Comparison of ENCODE assay signal across 24 cellular contexts in genomic region chr9:121759996-121760395, GRCh38.
A peak's percentile ranks its signal among the peaks of the same experiment; 100 is the strongest.
DNase-seq lines count a peak whose midpoint lies in the region; ATAC-seq, FAIRE-seq and TF ChIP-seq lines count a peak whose summit lies in the region.
"Had no signal": no experiment of that assay in that cellular context is flagged by ENCODE, and none has a peak within 500 bp of the region (broad histone marks: within the 10 kb centered on the region; RNA-seq: fewer than 3 reads in every experiment).

No MANE protein-coding gene starts in this region.

- BruUV-seq in mammary epithelial cell (replicated peaks; lab: Mats Ljungman, UMichigan) (TSS peak; percentile 82), MCF 10A (replicated peaks; lab: Mats Ljungman, UMichigan) (no TSS peak), endothelial cell of umbilical vein (replicated peaks; lab: Mats Ljungman, UMichigan) (TSS peak; percentile 79)

- H3K36me3 ChIP-seq in mammary epithelial cell (ENCODE audit: insufficient read depth, low read length) (peaks cover 12% of the 10 kb centered on the region), endothelial cell of umbilical vein (ENCODE audit: control insufficient read depth in 2 of 2, extremely low read depth in 1 of 2, insufficient read depth in 2 of 2, low read length in 2 of 2) (peaks cover 4 to 32% of the 10 kb centered on the region in 2 experiments)

- in situ Hi-C loops in mammary epithelial cell (cut with MboI; ENCODE audit: low sequenced_read_pairs in 2 of 2) = no loop called here

- H3K4me3 Mint-ChIP-seq in MCF 10A (ENCODE audit: unreplicated experiment) (no peak overlapping the region), nephron progenitor cell (no peak overlapping the region)
- H3K4me3 Mint-ChIP-seq in activated CD4-positive, alpha-beta T cell treated with anti-CD3 and anti-CD28 coated beads for 36 hours = no peak overlapping the region
- H3K4me3 Mint-ChIP-seq: B cell; CD4-positive, alpha-beta T cell; CD8-positive, alpha-beta T cell had no signal

- POLR2A ChIA-PET in MCF 10A (lab: Yijun Ruan, JAX) (no interaction called here), endothelial cell of umbilical vein (lab: Charles Lee) (no interaction called here)
- POLR2A ChIA-PET in activated CD4-positive, alpha-beta T cell treated with anti-CD3 and anti-CD28 coated beads for 36 hours (lab: Charles Lee) = no interaction called here

- no peak overlapping the region for H3K4me3 ChIP-seq in mammary epithelial cell (replicated peaks in 1 of 3; ENCODE audit: insufficient read depth in 1 of 3, low read depth in 2 of 3, low read length in 3 of 3)
- H3K4me3 ChIP-seq in endothelial cell of umbilical vein (replicated peaks in 1 of 3; ENCODE audit: insufficient read depth in 1 of 3, low read depth in 1 of 3, low read length in 3 of 3) = no peak overlapping the region
- H3K4me3 ChIP-seq: A549; BLaER1 treated with 17β-estradiol and CSF1 and Interleukin-3, amounts not matched to agents 10 nM and 100 nM had no signal

- ATAC-seq in activated CD4-positive, alpha-beta T cell treated with anti-CD3 and anti-CD28 coated beads for 36 hours = no peak
- ATAC-seq in GM21515 (IDR thresholded peaks at IDR 0.05; ENCODE audit: unreplicated experiment) = no peak
- ATAC-seq: A549; CD8-positive, alpha-beta T cell had no signal

- 90% methylated on average over 19 of the region's 23 CpGs for WGBS in mammary epithelial cell (ENCODE audit: low coverage, missing lambda C conversion rate)

- H4K20me1 ChIP-seq in mammary epithelial cell (ENCODE audit: insufficient read depth, low read length) = no peaks in the 10 kb centered on the region
- H4K20me1 ChIP-seq in endothelial cell of umbilical vein (replicated peaks; ENCODE audit: control insufficient read depth, extremely low read depth, insufficient read depth, low read length) = no peaks in the 10 kb centered on the region

- H3K27ac ChIP-seq in mammary epithelial cell (ENCODE audit: insufficient read depth, low read depth, low read length) = no peak overlapping the region
- H3K27ac ChIP-seq in caudate nucleus (ENCODE audit: low read depth, low read length) = peak overlapping the region; percentile 19
- H3K27ac ChIP-seq in endothelial cell of umbilical vein (ENCODE audit: insufficient read depth, low read depth, low read length) = no peak overlapping the region
- H3K27ac ChIP-seq: 22Rv1; A549; BLaER1 treated with 17β-estradiol and CSF1 and Interleukin-3, amounts not matched to agents 10 nM and 100 nM; C4-2B had no signal

- H3K4me1 ChIP-seq in mammary epithelial cell (ENCODE audit: insufficient read depth, low read length) (peaks cover 19% of the 10 kb centered on the region), endothelial cell of umbilical vein (ENCODE audit: control insufficient read depth, extremely low read depth, insufficient read depth, low read length) (peaks cover 6% of the 10 kb centered on the region)
- H3K4me1 ChIP-seq: Caco-2 had no signal

- H3K27ac Mint-ChIP-seq in MCF 10A (ENCODE audit: low read depth, unreplicated experiment) = no peak overlapping the region
- H3K27ac Mint-ChIP-seq in nephron progenitor cell = peak overlapping the region; percentile 86
- no peak overlapping the region for H3K27ac Mint-ChIP-seq in activated CD4-positive, alpha-beta T cell treated with anti-CD3 and anti-CD28 coated beads for 36 hours
- H3K27ac Mint-ChIP-seq: B cell; CD4-positive, alpha-beta T cell; CD8-positive, alpha-beta T cell had no signal

- DNase-seq in mammary epithelial cell (no peak), MCF 10A (ENCODE audit: unreplicated experiment) (no peak), caudate nucleus (lab: John Stamatoyannopoulos, UW) (no peak), endothelial cell of umbilical vein (ENCODE audit: low read depth, low spot score) (no peak), nephron progenitor cell (no peak), retina (no peak)
- no peak for DNase-seq in activated CD4-positive, alpha-beta T cell treated with anti-CD3 and anti-CD28 coated beads for 36 hours
- DNase-seq: AML-193; Caco-2; Calu3; CD4-positive, alpha-beta T cell; CD8-positive, alpha-beta T cell; DMS79 treated with DMSO at 0.1 percent for 48 hours; GF-D8 had no signal

- H3K79me2 ChIP-seq in mammary epithelial cell (ENCODE audit: insufficient read depth, low read length) (peaks cover 99% of the 10 kb centered on the region), endothelial cell of umbilical vein (ENCODE audit: control insufficient read depth, insufficient read depth, low read length) (peaks cover 4% of the 10 kb centered on the region)

- H3K27me3 ChIP-seq in mammary epithelial cell (ENCODE audit: insufficient read depth, low read length) (no peaks in the 10 kb centered on the region), endothelial cell of umbilical vein (ENCODE audit: control insufficient read depth in 2 of 2, insufficient read depth in 2 of 2, low read length in 2 of 2) (no peaks in the 10 kb centered on the region)
- H3K27me3 ChIP-seq: BLaER1 treated with 17β-estradiol and CSF1 and Interleukin-3, amounts not matched to agents 10 nM and 100 nM had no signal

- H2AFZ ChIP-seq in mammary epithelial cell (ENCODE audit: low read depth, low read length) (no peak overlapping the region), endothelial cell of umbilical vein (ENCODE audit: low read depth, low read length) (no peak overlapping the region)

- TF ChIP-seq CTCF in mammary epithelial cell (conservative IDR thresholded peaks at IDR 0.05 in 1 of 2, IDR thresholded peaks at IDR 0.05 in 1 of 2; ENCODE audit: extremely low read depth in 1 of 2, insufficient read depth in 1 of 2, low read depth in 1 of 2, low read length in 2 of 2) (no peak), MCF 10A (IDR thresholded peaks at IDR 0.05; ENCODE audit: unreplicated experiment) (no peak), endothelial cell of umbilical vein (IDR thresholded peaks at IDR 0.05; ENCODE audit: extremely low read depth in 1 of 2, insufficient read depth in 1 of 2, low read depth in 1 of 2, low read length in 2 of 2) (no peak), nephron progenitor cell (IDR thresholded peaks at IDR 0.05) (no peak)

- no peak for TF ChIP-seq POLR2A in endothelial cell of umbilical vein (IDR thresholded peaks at IDR 0.05; ENCODE audit: low read depth, low read length)

- no peaks in the 10 kb centered on the region for H3K9me3 Mint-ChIP-seq in MCF 10A (ENCODE audit: unreplicated experiment)
- no peaks in the 10 kb centered on the region for H3K9me3 Mint-ChIP-seq in nephron progenitor cell
- H3K9me3 Mint-ChIP-seq in activated CD4-positive, alpha-beta T cell treated with anti-CD3 and anti-CD28 coated beads for 36 hours (ENCODE audit: low read depth) = no peaks in the 10 kb centered on the region
- H3K9me3 Mint-ChIP-seq: CD4-positive, alpha-beta T cell; CD8-positive, alpha-beta T cell had no signal

- H3K4me2 ChIP-seq in mammary epithelial cell (ENCODE audit: insufficient read depth, low read depth, low read length) (no peak overlapping the region), endothelial cell of umbilical vein (ENCODE audit: insufficient read depth, low read length) (no peak overlapping the region)
- H3K4me2 ChIP-seq: A549; BLaER1 treated with 17β-estradiol and CSF1 and Interleukin-3, amounts not matched to agents 10 nM and 100 nM had no signal

- intact Hi-C loops in mammary epithelial cell (cut with micrococcal nuclease) = no loop called here
- intact Hi-C loops in MCF 10A (cut with micrococcal nuclease) = no loop called here
- intact Hi-C loops in endothelial cell of umbilical vein (cut with micrococcal nuclease) = no loop called here
- intact Hi-C loops in activated CD4-positive, alpha-beta T cell treated with anti-CD3 and anti-CD28 coated beads for 36 hours (cut with DNase I, micrococcal nuclease) = no loop called here

- H3K4me1 Mint-ChIP-seq in MCF 10A (ENCODE audit: insufficient read depth, unreplicated experiment) (peaks cover 6% of the 10 kb centered on the region), nephron progenitor cell (peaks cover 11% of the 10 kb centered on the region)
- H3K4me1 Mint-ChIP-seq in activated CD4-positive, alpha-beta T cell treated with anti-CD3 and anti-CD28 coated beads for 36 hours = no peaks in the 10 kb centered on the region
- H3K4me1 Mint-ChIP-seq: B cell had no signal

- H3K9me1 ChIP-seq in endothelial cell of umbilical vein (replicated peaks; ENCODE audit: control insufficient read depth, extremely low read depth, insufficient read depth, low read length) = no peaks in the 10 kb centered on the region

- no peak for FAIRE-seq in endothelial cell of umbilical vein (lab: Jason Lieb, UNC)
- FAIRE-seq: A549, D721Med, G401.6, GM12891, GM19239 had no signal

- dilution Hi-C loops in mammary epithelial cell (cut with HindIII; ENCODE audit: low sequenced_read_pairs) (no loop called here), endothelial cell of umbilical vein (cut with MboI; ENCODE audit: extremely low pct_ligation_motif_present, low sequenced_read_pairs) (no loop called here)

- no peaks in the 10 kb centered on the region for H3K27me3 Mint-ChIP-seq in MCF 10A (ENCODE audit: insufficient read depth, unreplicated experiment)
- H3K27me3 Mint-ChIP-seq in nephron progenitor cell (ENCODE audit: low read depth, poor library complexity) = peaks cover 2% of the 10 kb centered on the region
- no peaks in the 10 kb centered on the region for H3K27me3 Mint-ChIP-seq in activated CD4-positive, alpha-beta T cell treated with anti-CD3 and anti-CD28 coated beads for 36 hours
- H3K27me3 Mint-ChIP-seq: B cell; CD4-positive, alpha-beta T cell had no signal

- H3K36me3 Mint-ChIP-seq in MCF 10A (ENCODE audit: insufficient read depth, unreplicated experiment) (peaks cover 13% of the 10 kb centered on the region), nephron progenitor cell (ENCODE audit: low read depth) (peaks cover 20% of the 10 kb centered on the region)
- H3K36me3 Mint-ChIP-seq in activated CD4-positive, alpha-beta T cell treated with anti-CD3 and anti-CD28 coated beads for 36 hours (ENCODE audit: low read depth) = no peaks in the 10 kb centered on the region
- H3K36me3 Mint-ChIP-seq: CD8-positive, alpha-beta T cell had no signal

- H3K9me3 ChIP-seq in mammary epithelial cell (replicated peaks; ENCODE audit: insufficient read depth, low read length) (no peaks in the 10 kb centered on the region), endothelial cell of umbilical vein (replicated peaks; ENCODE audit: control insufficient read depth, insufficient read depth, low read length) (no peaks in the 10 kb centered on the region)
- H3K9me3 ChIP-seq: A549; BLaER1 treated with 17β-estradiol and CSF1 and Interleukin-3, amounts not matched to agents 10 nM and 100 nM; Caco-2 had no signal

- CTCF ChIA-PET in mammary epithelial cell (lab: Charles Lee; ENCODE audit: low non-redundant PET) = no interaction called here
- CTCF ChIA-PET in MCF 10A (lab: Yijun Ruan, JAX) = interaction anchor here (0.6 kb wide), 1 partner anchor 18 kb away, joined by 3 read pairs; no protein-coding TSS in a partner anchor
- CTCF ChIA-PET in endothelial cell of umbilical vein (lab: Charles Lee) = no interaction called here
- CTCF ChIA-PET in activated CD4-positive, alpha-beta T cell treated with anti-CD3 and anti-CD28 coated beads for 36 hours (lab: Charles Lee) = no interaction called here

- H3K9ac ChIP-seq in mammary epithelial cell (ENCODE audit: insufficient read depth, low read length) (no peak overlapping the region), endothelial cell of umbilical vein (replicated peaks; ENCODE audit: extremely low read depth, insufficient read depth, low read length) (no peak overlapping the region)
- H3K9ac ChIP-seq: BLaER1 treated with 17β-estradiol and CSF1 and Interleukin-3, amounts not matched to agents 10 nM and 100 nM had no signal
